8 cellular contexts compared by ENCODE assay signal in the genomic region with DNA sequence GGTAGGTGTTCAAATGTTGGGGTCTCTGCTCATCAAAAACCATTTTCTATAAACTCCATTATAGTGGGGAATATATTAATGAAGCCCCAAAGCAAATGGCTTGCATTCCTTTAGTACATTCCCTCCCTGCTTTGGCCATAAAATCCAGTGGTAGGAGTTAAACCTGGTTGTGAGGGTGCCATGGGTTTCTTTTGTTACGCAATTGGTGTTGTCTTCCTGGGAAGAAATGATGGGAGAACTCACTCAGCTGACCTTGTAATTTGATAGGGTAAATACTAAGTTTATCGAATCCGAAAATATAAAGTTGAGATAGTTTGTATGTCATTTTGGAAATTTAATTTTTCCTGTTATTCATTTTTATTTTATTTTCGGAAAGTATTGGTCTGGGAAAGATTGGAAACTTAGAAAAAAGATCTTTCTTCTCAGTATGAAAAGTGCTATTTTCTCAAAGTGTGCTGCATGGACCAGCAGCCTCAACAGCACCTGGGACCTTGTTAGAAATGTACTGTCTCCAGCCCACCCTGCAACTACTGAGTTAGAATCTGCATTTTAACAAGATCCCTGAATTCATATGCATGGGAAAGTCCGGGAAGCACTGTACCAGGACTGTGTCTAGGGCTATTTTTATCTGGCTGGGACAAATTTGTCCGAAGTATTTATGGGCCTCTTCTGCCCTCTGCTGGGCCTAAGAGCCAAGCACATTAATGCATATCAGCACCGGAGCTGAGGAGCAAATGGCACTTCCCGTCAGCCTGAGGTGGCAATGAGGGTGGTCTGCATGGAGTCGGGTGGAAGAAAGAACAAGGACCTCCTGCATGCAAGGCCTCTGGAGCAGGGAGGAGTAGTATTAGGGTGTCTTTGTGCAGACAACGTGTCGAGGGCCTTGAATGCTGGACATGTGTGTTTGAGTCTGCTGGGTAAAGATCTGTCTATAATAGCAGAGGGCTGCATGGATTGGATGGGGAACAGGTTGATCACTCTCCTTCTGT. TPM values are rescaled to one million over a fixed set of nuclear protein-coding genes. Genes with fewer than 3 reads are reported as not detected.
DNase-seq lines count a peak whose midpoint lies in the region; ATAC-seq, FAIRE-seq and TF ChIP-seq lines count a peak whose summit lies in the region.

No MANE protein-coding gene starts in this region.

- no peak overlapping the region for H3K4me3 ChIP-seq in fibroblast of villous mesenchyme (ENCODE audit: low read depth, low read length)
- H3K4me3 ChIP-seq in neuronal stem cell (ENCODE audit: low read length in 2 of 2) = no peak overlapping the region

- no peak overlapping the region for H3K23ac ChIP-seq in neuronal stem cell (ENCODE audit: low read depth, low read length, poor library complexity)

- no peak overlapping the region for H2BK12ac ChIP-seq in neuronal stem cell (ENCODE audit: low read length)

- no peak overlapping the region for H3K14ac ChIP-seq in neuronal stem cell (ENCODE audit: low read length)

- H2BK120ac ChIP-seq in neuronal stem cell (ENCODE audit: low read depth, low read length) = peak overlapping the region; percentile 6

- H4K91ac ChIP-seq in neuronal stem cell (ENCODE audit: low read depth, low read length, poor library complexity) = no peak overlapping the region

- TF ChIP-seq CTCF in fibroblast of villous mesenchyme (IDR thresholded peaks at IDR 0.05; ENCODE audit: insufficient read depth, low read depth, low read length) = peak; percentile 80

- no peak overlapping the region for H3K27ac ChIP-seq in neuronal stem cell (replicated peaks; ENCODE audit: low read length)

- no peak overlapping the region for H3K9ac ChIP-seq in neuronal stem cell (ENCODE audit: low read depth, low read length, poor library complexity)

- no peak overlapping the region for H2BK5ac ChIP-seq in neuronal stem cell (ENCODE audit: low read length)

- H2BK15ac ChIP-seq in neuronal stem cell (ENCODE audit: low read length) = no peak overlapping the region

- H3K27me3 ChIP-seq in neuronal stem cell (ENCODE audit: control insufficient read depth in 3 of 3, insufficient read depth in 3 of 3, low read depth in 1 of 3, low read length in 3 of 3) = no peaks in the 10 kb centered on the region

- H4K8ac ChIP-seq in neuronal stem cell (ENCODE audit: low read depth, low read length) = no peak overlapping the region

- H3K4ac ChIP-seq in neuronal stem cell (ENCODE audit: low read length) = no peak overlapping the region

- peaks cover 0 to 2% of the 10 kb centered on the region in 2 donors for H3K4me1 ChIP-seq in neuronal stem cell (ENCODE audit: control insufficient read depth in 2 of 2, insufficient read depth in 1 of 2, low read depth in 1 of 2, low read length in 2 of 2)

- DNase-seq in DMS114 treated with DMSO at 0.1 percent for 48 hours (lab: John Stamatoyannopoulos, UW; ENCODE audit: unreplicated experiment) = peak; percentile 49
- DNase-seq in HuH-7.5 (ENCODE audit: low spot score) = peak; percentile 27
- peak; percentile 61 for DNase-seq in RCC 7860 (ENCODE audit: low spot score)
- peak; percentile 21 for DNase-seq in activated T-helper 1 cell treated with Interleukin-2 at 50 U/mL for 16 hours (ENCODE audit: low read depth)
- DNase-seq in fibroblast of villous mesenchyme (ENCODE audit: low read depth) = peak; percentile 81
- peak; percentile 72 for DNase-seq in neuronal stem cell (ENCODE audit: low spot score)
- peak; percentile 95 for DNase-seq in superior temporal gyrus (ENCODE audit: extremely low spot score)

- peak; percentile 48 for FAIRE-seq in RCC 7860 (lab: Jason Lieb, UNC)

- peak overlapping the region; percentile 66 for H2AFZ ChIP-seq in neuronal stem cell (ENCODE audit: low read length)

- H3K79me1 ChIP-seq in neuronal stem cell (ENCODE audit: low read depth, low read length) = no peaks in the 10 kb centered on the region

- peaks cover 0 to 3% of the 10 kb centered on the region in 2 donors for H3K9me3 ChIP-seq in neuronal stem cell (replicated peaks in 1 of 2; ENCODE audit: control insufficient read depth in 2 of 2, insufficient read depth in 1 of 2, low read depth in 1 of 2, low read length in 2 of 2)

- H3K18ac ChIP-seq in neuronal stem cell (ENCODE audit: low read length) = no peak overlapping the region

- ATAC-seq in GM21515 (IDR thresholded peaks at IDR 0.05; ENCODE audit: unreplicated experiment) = no peak

- H2AK5ac ChIP-seq in neuronal stem cell (ENCODE audit: low read depth, low read length) = no peak overlapping the region

- WGBS in neuronal stem cell (ENCODE audit: extremely low coverage in 2 of 2, insufficient read length in 2 of 2, insufficient replicate concordance in 1 of 2), 2 donors = no CpG with 5 or more reads among the region's 11 CpGs

- H3K36me3 ChIP-seq in neuronal stem cell (replicated peaks in 1 of 2; ENCODE audit: control insufficient read depth in 2 of 2, insufficient read depth in 2 of 2, low read length in 2 of 2) = no peaks in the 10 kb centered on the region

- no peak overlapping the region for H3K4me2 ChIP-seq in neuronal stem cell (ENCODE audit: insufficient read depth, low read length, poor library complexity, severe bottlenecking)

RNA-seq across cellular contexts. Expression of a gene that starts 54.7 kb away (rescaled TPM):
- total RNA-seq in fibroblast of villous mesenchyme = under 0.01 TPM in 2 replicates
- polyA plus RNA-seq in neuronal stem cell (2013, experiment 1 of 2) = 1.0 TPM
- 1.6 TPM for polyA plus RNA-seq in neuronal stem cell (2013, experiment 2 of 2)

Comparison
In these comparisons a context has a peak if more than half of its experiments do, and no peak if none do; other contexts are left out.
1. DNase-seq: peak in every context shown above with its lines; median percentile 95 in superior temporal gyrus; 81 in fibroblast of villous mesenchyme; 72 in neuronal stem cell; 61 in RCC 7860; 49 in DMS114 treated with DMSO at 0.1 percent for 48 hours; 27 in HuH-7.5; 21 in activated T-helper 1 cell treated with Interleukin-2 at 50 U/mL for 16 hours.